ENCODE assay signal across 1 cellular context in genomic region chr15:73624530-73624929, GRCh38.
TF ChIP-seq lines count a peak whose summit lies in the region.

No MANE protein-coding gene starts in this region.

TF ChIP-seq in IMR-90, 13 proteins besides CTCF, POLR2A, EP300 and RAD21:
- TF ChIP-seq RCOR1 (IDR thresholded peaks at IDR 0.05; ENCODE audit: insufficient replicate concordance, low read length) (no peak), MAZ (IDR thresholded peaks at IDR 0.05; ENCODE audit: borderline replicate concordance, low read depth, low read length) (no peak), USF2 (IDR thresholded peaks at IDR 0.05; ENCODE audit: low read depth, low read length) (no peak), CHD1 (IDR thresholded peaks at IDR 0.05; ENCODE audit: low read depth, low read length) (no peak), CEBPB (IDR thresholded peaks at IDR 0.05; ENCODE audit: low read depth, low read length) (no peak), RFX5 (IDR thresholded peaks at IDR 0.05; ENCODE audit: low read depth, low read length) (no peak), ELK1 (IDR thresholded peaks at IDR 0.05; ENCODE audit: borderline replicate concordance, low read depth, low read length) (no peak), MAFK (IDR thresholded peaks at IDR 0.05; ENCODE audit: low read depth, low read length) (no peak), MXI1 (IDR thresholded peaks at IDR 0.05; ENCODE audit: borderline replicate concordance, low read depth, low read length) (no peak), FOS (IDR thresholded peaks at IDR 0.05; ENCODE audit: low read depth, low read length) (no peak), BHLHE40 (IDR thresholded peaks at IDR 0.05; ENCODE audit: low read depth, low read length) (no peak), NFE2L2 (IDR thresholded peaks at IDR 0.05; ENCODE audit: low read depth, low read length) (no peak), SMC3 (IDR thresholded peaks at IDR 0.05; ENCODE audit: low read depth, low read length) (no peak)
